15 cellular contexts compared by ENCODE assay signal in the genomic region with DNA sequence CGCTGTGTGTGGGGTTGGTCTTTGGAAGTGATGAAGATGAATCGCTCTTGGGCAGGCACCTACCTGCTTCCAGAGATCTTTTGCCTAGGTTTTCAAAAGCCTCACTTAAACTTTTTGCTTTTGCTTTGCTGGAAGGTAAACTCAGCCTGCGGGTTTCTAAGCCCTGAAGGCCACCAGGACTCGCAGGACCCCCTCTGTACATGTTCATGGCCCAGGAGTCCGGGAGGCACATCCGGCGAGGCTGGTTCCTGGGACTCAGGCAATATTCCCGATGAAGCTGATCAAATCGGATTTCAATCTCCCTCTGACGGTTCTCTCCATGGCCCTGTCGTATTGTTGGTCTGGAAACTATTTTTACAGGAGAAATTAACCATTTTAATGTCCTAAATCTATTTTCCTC. TPM values are rescaled to one million over a fixed set of nuclear protein-coding genes. Genes with fewer than 3 reads are reported as not detected.
"Had no signal": no experiment of that assay in that cellular context is flagged by ENCODE, and none has a peak within 500 bp of the region (broad histone marks: within the 10 kb centered on the region; RNA-seq: fewer than 3 reads in every experiment).

No MANE protein-coding gene starts in this region.

- H3K27ac Mint-ChIP-seq: activated naive CD8-positive, alpha-beta T cell treated with anti-CD3 and anti-CD28 coated beads, Interleukin-2, amount 50 U/mL, for 24 hours; activated T-helper 2 cell treated with anti-CD3 and anti-CD28 coated beads, Interferon-gamma antibody, Interleukin-2, Interleukin-4, amounts not matched to agents 10 μg/mL and 5 μg/mL and 100 μg/mL, durations not matched to agents 14 hours and 24 hours and 36 hours; natural killer cell had no signal

- H3K4me1 ChIP-seq: ascending aorta, esophagus squamous epithelium, prostate gland had no signal

- H3K36me3 ChIP-seq: ascending aorta, prostate gland, thoracic aorta had no signal

- H3K4me3 ChIP-seq: ascending aorta, esophagus squamous epithelium, prostate gland, thoracic aorta had no signal

- DNase-seq: activated CD4-positive, alpha-beta T cell treated with anti-CD3 and anti-CD28 coated beads for 4 hours; activated CD8-positive, alpha-beta memory T cell treated with anti-CD3 and anti-CD28 coated beads for 24 hours; esophagus squamous epithelium; foreskin fibroblast; glutamatergic neuron; natural killer cell; occipital lobe; stimulated activated CD4-positive, alpha-beta T cell treated with anti-CD3 and anti-CD28 coated beads, Interleukin-2, amount 100 ng/mL, for 48 hours; stimulated activated naive CD8-positive, alpha-beta T cell treated with anti-CD3 and anti-CD28 coated beads, Interleukin-15, Interleukin-2, amounts not matched to agents 100 U/mL and 50 U/mL, for 24 hours; WERI-Rb-1 had no signal

- H3K27me3 Mint-ChIP-seq: activated naive CD8-positive, alpha-beta T cell treated with anti-CD3 and anti-CD28 coated beads, Interleukin-2, amount 50 U/mL, for 24 hours had no signal

- H3K9me3 Mint-ChIP-seq: activated naive CD8-positive, alpha-beta T cell treated with anti-CD3 and anti-CD28 coated beads, Interleukin-2, amount 50 U/mL, for 24 hours; activated T-helper 2 cell treated with anti-CD3 and anti-CD28 coated beads, Interferon-gamma antibody, Interleukin-2, Interleukin-4, amounts not matched to agents 10 μg/mL and 5 μg/mL and 100 μg/mL, durations not matched to agents 14 hours and 24 hours and 36 hours; natural killer cell had no signal

- H3K9me3 ChIP-seq: ascending aorta, esophagus squamous epithelium, prostate gland, thoracic aorta had no signal

- H3K36me3 Mint-ChIP-seq: natural killer cell had no signal

- H3K27ac ChIP-seq: ascending aorta, esophagus squamous epithelium, prostate gland, thoracic aorta, WERI-Rb-1 had no signal

- H3K4me3 Mint-ChIP-seq: activated naive CD8-positive, alpha-beta T cell treated with anti-CD3 and anti-CD28 coated beads, Interleukin-2, amount 50 U/mL, for 24 hours; natural killer cell had no signal

- H3K27me3 ChIP-seq: ascending aorta, esophagus squamous epithelium had no signal

- ATAC-seq: activated naive CD8-positive, alpha-beta T cell treated with anti-CD3 and anti-CD28 coated beads, Interleukin-2, amount 50 U/mL, for 24 hours; natural killer cell; stimulated activated naive CD8-positive, alpha-beta T cell treated with anti-CD3 and anti-CD28 coated beads, Interleukin-15, Interleukin-2, amounts not matched to agents 100 U/mL and 50 U/mL, for 24 hours had no signal

RNA-seq across cellular contexts. Expression of a gene that starts 13.2 kb away (rescaled TPM):
- total RNA-seq: ascending aorta had no signal
